ENCODE assay signal across 3 cellular contexts in genomic region chr3:78967061-78967460, GRCh38.
A peak's percentile ranks its signal among the peaks of the same experiment; 100 is the strongest.
TF ChIP-seq lines count a peak whose summit lies in the region.

No MANE protein-coding gene starts in this region.

TF ChIP-seq in SK-N-SH, 30 proteins besides CTCF, POLR2A, EP300 and RAD21 (continued from another document):
- peak; percentile 48 for TF ChIP-seq MAX (IDR thresholded peaks at IDR 0.05; ENCODE audit: low read depth)

TF ChIP-seq in SK-N-SH treated with all-trans-retinoic acid at 6 μM for 48 hours, 23 proteins besides CTCF, POLR2A, EP300 and RAD21 (continued from another document):
- TF ChIP-seq ZFP3 (CRISPR knock-in tag; IDR thresholded peaks at IDR 0.05): no peak
- no peak for TF ChIP-seq TCF4 (CRISPR knock-in tag; IDR thresholded peaks at IDR 0.05; ENCODE audit: borderline replicate concordance)
- TF ChIP-seq PATZ1 (CRISPR knock-in tag; IDR thresholded peaks at IDR 0.05; ENCODE audit: borderline replicate concordance): no peak
- no peak for TF ChIP-seq ZNF70 (CRISPR knock-in tag; IDR thresholded peaks at IDR 0.05)
- TF ChIP-seq TOX (CRISPR knock-in tag; IDR thresholded peaks at IDR 0.05; ENCODE audit: borderline replicate concordance): no peak
- TF ChIP-seq POU6F1 (CRISPR knock-in tag; IDR thresholded peaks at IDR 0.05; ENCODE audit: borderline replicate concordance, low read depth): no peak
- TF ChIP-seq ISL1 (CRISPR knock-in tag; IDR thresholded peaks at IDR 0.05): no peak
- TF ChIP-seq SNAI2 (CRISPR knock-in tag; IDR thresholded peaks at IDR 0.05): no peak
- no peak for TF ChIP-seq GLIS3 (CRISPR knock-in tag; IDR thresholded peaks at IDR 0.05)

TF ChIP-seq in IMR-90, 13 proteins besides CTCF, POLR2A, EP300 and RAD21 (continued from another document):
- TF ChIP-seq ELK1 (IDR thresholded peaks at IDR 0.05; ENCODE audit: borderline replicate concordance, low read depth, low read length): no peak
- no peak for TF ChIP-seq MAZ (IDR thresholded peaks at IDR 0.05; ENCODE audit: borderline replicate concordance, low read depth, low read length)
- TF ChIP-seq FOS (IDR thresholded peaks at IDR 0.05; ENCODE audit: low read depth, low read length): no peak
- no peak for TF ChIP-seq BHLHE40 (IDR thresholded peaks at IDR 0.05; ENCODE audit: low read depth, low read length)
- TF ChIP-seq RCOR1 (IDR thresholded peaks at IDR 0.05; ENCODE audit: insufficient replicate concordance, low read length): no peak
- no peak for TF ChIP-seq SMC3 (IDR thresholded peaks at IDR 0.05; ENCODE audit: low read depth, low read length)
- no peak for TF ChIP-seq CHD1 (IDR thresholded peaks at IDR 0.05; ENCODE audit: low read depth, low read length)
- no peak for TF ChIP-seq NFE2L2 (IDR thresholded peaks at IDR 0.05; ENCODE audit: low read depth, low read length)
- no peak for TF ChIP-seq MAFK (IDR thresholded peaks at IDR 0.05; ENCODE audit: low read depth, low read length)
- TF ChIP-seq USF2 (IDR thresholded peaks at IDR 0.05; ENCODE audit: low read depth, low read length): no peak
- TF ChIP-seq CEBPB (IDR thresholded peaks at IDR 0.05; ENCODE audit: low read depth, low read length): no peak
- TF ChIP-seq RFX5 (IDR thresholded peaks at IDR 0.05; ENCODE audit: low read depth, low read length): no peak
TF ChIP-seq in IMR-90: peak in this region for 0.
